8 cellular contexts compared by ENCODE assay signal in the genomic region with DNA sequence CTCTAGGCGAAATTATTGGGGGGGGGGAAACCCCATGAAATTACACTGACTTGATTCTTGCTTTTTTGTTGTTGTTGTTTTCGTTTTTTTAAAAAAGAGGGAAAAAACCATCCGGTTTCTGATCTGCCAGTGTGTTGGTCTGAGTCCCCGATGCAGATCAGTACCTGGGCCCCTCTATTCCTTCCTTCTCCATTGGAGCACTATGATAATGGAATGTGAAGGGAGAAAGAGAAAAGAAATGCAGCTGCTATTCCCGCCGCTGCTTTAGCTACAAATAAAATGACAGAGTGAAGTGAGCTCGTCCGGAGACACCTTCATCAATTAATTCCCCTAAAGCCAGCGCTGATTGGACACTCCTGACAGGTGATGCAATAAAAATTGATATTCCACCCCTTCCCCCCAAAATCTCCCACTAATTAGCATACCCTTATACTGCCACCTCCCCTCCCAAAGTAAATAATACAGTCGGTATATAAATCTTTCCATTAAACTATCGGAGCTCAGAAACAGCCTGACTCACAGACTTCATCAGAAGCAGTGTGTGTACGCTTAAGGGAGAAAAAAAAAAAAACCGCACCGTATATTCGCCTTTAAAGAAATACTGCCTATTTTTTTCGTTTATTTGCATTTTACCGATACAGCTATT. TPM values are rescaled to one million over a fixed set of nuclear protein-coding genes. Genes with fewer than 3 reads are reported as not detected.
DNase-seq lines count a peak whose midpoint lies in the region; ATAC-seq and TF ChIP-seq lines count a peak whose summit lies in the region.

No MANE protein-coding gene starts in this region.

- TF ChIP-seq EP300 in gastroesophageal sphincter (IDR thresholded peaks at IDR 0.05) = no peak

- DNase-seq in Caki2 (ENCODE audit: low read depth) (peak; percentile 93), NCI-H1105 (lab: John Stamatoyannopoulos, UW) (peak; percentile 62), retina (peak; percentile 83), mesenteric fat pad (ENCODE audit: low spot score) (no peak), UCSD-AML1 (lab: John Stamatoyannopoulos, UW; ENCODE audit: unreplicated experiment) (no peak)
- no peak for DNase-seq in activated effector memory CD4-positive, alpha-beta T cell treated with Interleukin-2 at 50 U/mL for 16 hours

- WGBS in gastroesophageal sphincter (ENCODE audit: low coverage in 1 of 2), 2 donors = 4 to 6% methylated on average over 16 to 17 of the region's 17 CpGs

- peak overlapping the region; percentile 82 for H3K27ac ChIP-seq in VCaP
- H3K27ac ChIP-seq in gastroesophageal sphincter = peak overlapping the region; percentile 86 to 98 (median 86)

- in situ Hi-C loops in Caki2 (cut with HindIII; ENCODE audit: low pct_unique_long_range_greater_than_20kb, low sequenced_read_pairs) = no loop called here

- H3K4me1 ChIP-seq in gastroesophageal sphincter = peaks cover 0 to 79% (median 11%) of the 10 kb centered on the region in 3 donors

- no peaks in the 10 kb centered on the region for H3K36me3 ChIP-seq in gastroesophageal sphincter

- TF ChIP-seq CTCF in VCaP (conservative IDR thresholded peaks at IDR 0.05) (no peak), gastroesophageal sphincter (IDR thresholded peaks at IDR 0.05) (no peak)

- no peaks in the 10 kb centered on the region for H3K9me3 ChIP-seq in gastroesophageal sphincter

- ATAC-seq in gastroesophageal sphincter = no peak

- H3K4me3 ChIP-seq in gastroesophageal sphincter = peak overlapping the region; percentile 37 to 68

- no peaks in the 10 kb centered on the region for H3K27me3 ChIP-seq in gastroesophageal sphincter

- TF ChIP-seq POLR2A in gastroesophageal sphincter (IDR thresholded peaks at IDR 0.05) = no peak

RNA-seq across cellular contexts. Expression of gene SKIDA1, which starts 7.4 kb away (rescaled TPM):
- total RNA-seq in Caki2 (2014; rRNA removed; shearing (Covaris generic); ENCODE audit: low replicate concordance) = 5.0 and 9.0 TPM in 2 replicates
- total RNA-seq in gastroesophageal sphincter (1 to 10 TPM in 2 of 4 donors, under 1 TPM in 2; 0.74 to 6.5 (median 2.1) TPM), mesenteric fat pad (0.58 TPM)

RNA-seq across cellular contexts. Expression of gene MLLT10, which starts 15.9 kb away (rescaled TPM):
- 18.9 and 30.5 TPM in 2 replicates for total RNA-seq in Caki2 (2014; rRNA removed; shearing (Covaris generic); ENCODE audit: low replicate concordance)
- 10 to 100 TPM; 27.2 to 52.1 (median 39.0) TPM for total RNA-seq in gastroesophageal sphincter
- 42.1 TPM for total RNA-seq in mesenteric fat pad

Comparison
In these comparisons a context has a peak if more than half of its experiments do, and no peak if none do; other contexts are left out.
1. DNase-seq: peak in Caki2 (single experiment), NCI-H1105 (single experiment) and retina (single experiment); none in mesenteric fat pad (single experiment), UCSD-AML1 (single experiment) and activated effector memory CD4-positive, alpha-beta T cell treated with Interleukin-2 at 50 U/mL for 16 hours (single experiment).